ENCODE assay signal across 8 cellular contexts in the genomic region with DNA sequence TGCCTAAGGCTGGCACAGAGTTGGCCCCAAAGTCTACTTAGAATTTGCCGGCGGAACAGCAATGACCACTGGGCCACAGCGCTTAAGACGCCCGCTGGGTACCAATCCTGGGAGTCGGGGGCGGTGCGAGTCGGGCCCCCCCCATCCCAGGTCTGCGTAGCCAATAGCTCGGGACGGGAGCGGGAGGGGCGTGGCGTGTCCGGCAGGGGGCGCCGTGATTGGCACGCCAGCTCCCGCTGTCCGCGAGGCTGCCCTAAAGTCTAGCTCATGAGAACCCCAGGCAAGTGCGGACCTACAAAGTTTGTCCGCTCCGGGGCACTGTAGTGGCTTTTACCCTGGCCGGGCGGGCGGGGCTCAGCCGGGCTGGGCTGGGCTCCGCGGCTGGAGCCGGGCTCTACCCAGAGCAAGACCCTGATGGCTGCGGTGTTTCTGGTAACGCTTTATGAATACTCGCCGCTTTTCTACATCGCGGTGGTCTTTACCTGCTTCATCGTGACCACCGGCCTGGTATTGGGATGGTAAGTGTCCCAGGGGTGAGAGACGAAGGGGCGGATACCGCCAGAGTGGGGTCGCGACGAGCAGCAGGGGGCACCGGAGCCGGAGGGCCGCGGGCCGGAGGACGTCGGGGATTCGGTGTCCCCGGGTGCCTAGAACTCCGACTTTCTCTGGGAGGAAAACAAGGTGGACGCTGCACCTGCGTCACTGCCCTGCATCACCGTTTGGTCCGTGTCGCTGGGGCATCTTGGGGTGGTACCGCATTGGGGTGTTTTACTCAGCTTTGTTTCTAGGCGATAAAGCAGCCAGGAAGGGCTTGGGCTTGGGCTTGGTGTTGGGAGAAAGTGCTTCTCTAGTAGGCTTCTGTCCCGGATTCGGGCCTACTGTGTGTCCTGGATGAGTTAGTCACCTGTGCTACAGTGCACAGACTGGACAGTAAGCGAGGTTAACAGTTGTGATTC. TPM values are rescaled to one million over a fixed set of nuclear protein-coding genes. Genes with fewer than 3 reads are reported as not detected.
DNase-seq lines count a peak whose midpoint lies in the region; ATAC-seq and TF ChIP-seq lines count a peak whose summit lies in the region.

A gene with protein sequence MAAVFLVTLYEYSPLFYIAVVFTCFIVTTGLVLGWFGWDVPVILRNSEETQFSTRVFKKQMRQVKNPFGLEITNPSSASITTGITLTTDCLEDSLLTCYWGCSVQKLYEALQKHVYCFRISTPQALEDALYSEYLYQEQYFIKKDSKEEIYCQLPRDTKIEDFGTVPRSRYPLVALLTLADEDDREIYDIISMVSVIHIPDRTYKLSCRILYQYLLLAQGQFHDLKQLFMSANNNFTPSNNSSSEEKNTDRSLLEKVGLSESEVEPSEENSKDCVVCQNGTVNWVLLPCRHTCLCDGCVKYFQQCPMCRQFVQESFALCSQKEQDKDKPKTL (plus strand): TSS at position 361 of the 956 bp plus-strand sequence. CDS start 54 bp downstream, at position 415.

- H3K4me1 Mint-ChIP-seq in naive B cell: peaks cover 30 to 53% (median 53%) of the 10 kb centered on the region in 3 donors
- peaks cover 45% of the 10 kb centered on the region for H3K4me1 Mint-ChIP-seq in stimulated activated memory B cell treated with anti-CD40 and anti-IgM and Interleukin-4, amounts not matched to agents 10 μg/mL and 1 μg/mL and 100 μg/mL, for 72 hours

- H3K9me3 Mint-ChIP-seq in naive B cell: peaks cover 0 to 5% (median 0%) of the 10 kb centered on the region in 7 donors
- H3K9me3 Mint-ChIP-seq in stimulated activated memory B cell treated with anti-CD40 and anti-IgM and Interleukin-4, amounts not matched to agents 10 μg/mL and 1 μg/mL and 100 μg/mL, for 72 hours: no peaks in the 10 kb centered on the region

- no peaks in the 10 kb centered on the region for H3K9me3 ChIP-seq in GM23248 (ENCODE audit: low read depth)
- no peaks in the 10 kb centered on the region for H3K9me3 ChIP-seq in esophagus squamous epithelium

- H3K9me2 ChIP-seq in GM23248 (ENCODE audit: insufficient read depth): no peaks in the 10 kb centered on the region

- ATAC-seq in naive B cell (ENCODE audit: low read depth in 2 of 2): peak; percentile 94 to 97
- peak; percentile 100 for ATAC-seq in stimulated activated memory B cell treated with anti-CD40 and anti-IgM and Interleukin-4, amounts not matched to agents 10 μg/mL and 1 μg/mL and 100 μg/mL, for 72 hours

- H3K36me3 ChIP-seq in GM23248 (ENCODE audit: low read depth) (no peaks in the 10 kb centered on the region), esophagus squamous epithelium (no peaks in the 10 kb centered on the region)

- in situ Hi-C loops in GM23248 (cut with MboI): no loop called here

- intact Hi-C loops in esophagus squamous epithelium (cut with DNase I): no loop called here

- H3K36me3 Mint-ChIP-seq in naive B cell: peaks cover 0 to 12% of the 10 kb centered on the region in 2 donors
- H3K36me3 Mint-ChIP-seq in stimulated activated memory B cell treated with anti-CD40 and anti-IgM and Interleukin-4, amounts not matched to agents 10 μg/mL and 1 μg/mL and 100 μg/mL, for 72 hours: peaks cover 14% of the 10 kb centered on the region

- H3K27me3 Mint-ChIP-seq in naive B cell: no peaks in the 10 kb centered on the region
- H3K27me3 Mint-ChIP-seq in stimulated activated memory B cell treated with anti-CD40 and anti-IgM and Interleukin-4, amounts not matched to agents 10 μg/mL and 1 μg/mL and 100 μg/mL, for 72 hours: no peaks in the 10 kb centered on the region

- peak within 1 kb of the TSS; percentile 92 for H3K9ac ChIP-seq in GM23248

- no peaks in the 10 kb centered on the region for H3K27me3 ChIP-seq in GM23248 (replicated peaks; ENCODE audit: insufficient read depth)
- H3K27me3 ChIP-seq in esophagus squamous epithelium: no peaks in the 10 kb centered on the region

- peaks cover 51% of the 10 kb centered on the region for H3K79me2 ChIP-seq in GM23248 (ENCODE audit: insufficient read depth)

- peak within 1 kb of the TSS; percentile 86 to 98 (median 96) for H3K27ac Mint-ChIP-seq in naive B cell
- H3K27ac Mint-ChIP-seq in stimulated activated memory B cell treated with anti-CD40 and anti-IgM and Interleukin-4, amounts not matched to agents 10 μg/mL and 1 μg/mL and 100 μg/mL, for 72 hours: peak within 1 kb of the TSS; percentile 95

- peak within 1 kb of the TSS; percentile 99 for H3K4me3 ChIP-seq in GM23248
- peak within 1 kb of the TSS; percentile 77 to 97 (median 94) for H3K4me3 ChIP-seq in esophagus squamous epithelium

- peak within 1 kb of the TSS; percentile 94 to 99 (median 98) for H3K4me3 Mint-ChIP-seq in naive B cell
- H3K4me3 Mint-ChIP-seq in stimulated activated memory B cell treated with anti-CD40 and anti-IgM and Interleukin-4, amounts not matched to agents 10 μg/mL and 1 μg/mL and 100 μg/mL, for 72 hours: peak within 1 kb of the TSS; percentile 100

- H3K4me2 ChIP-seq in GM23248 (ENCODE audit: unreplicated experiment): peak within 1 kb of the TSS; percentile 96

- H3F3A ChIP-seq in GM23248 (ENCODE audit: insufficient read depth): no peaks in the 10 kb centered on the region

- peak; percentile 51 to 96 (median 70) for TF ChIP-seq CTCF in esophagus squamous epithelium (IDR thresholded peaks at IDR 0.05)

- H4K20me1 ChIP-seq in GM23248 (ENCODE audit: insufficient read depth): no peaks in the 10 kb centered on the region

- peak; percentile 98 for DNase-seq in EH (ENCODE audit: low read depth)
- peak; percentile 99 for DNase-seq in GM23248
- DNase-seq in Kasumi-1 (lab: John Stamatoyannopoulos, UW): peak; percentile 95 to 96
- peak; percentile 98 for DNase-seq in RKO (ENCODE audit: low spot score)
- DNase-seq in activated T-helper 1 cell treated with Interleukin-2 at 50 U/mL for 16 hours (ENCODE audit: low read depth): peak; percentile 94
- DNase-seq in esophagus squamous epithelium (lab: John Stamatoyannopoulos, UW): peak; percentile 87
- DNase-seq in naive B cell: peak; percentile 98

- peak within 1 kb of the TSS; percentile 99 for H2AFZ ChIP-seq in GM23248

- TF ChIP-seq POLR2A in esophagus squamous epithelium (IDR thresholded peaks at IDR 0.05): peak in 3 of 4 donors; percentile 48 to 69 (median 54)

- 2 to 3% methylated on average over 60 to 66 of the region's 66 CpGs for WGBS in GM23248 (ENCODE audit: low coverage in 1 of 2, low lambda C conversion rate in 2 of 2, missing lambda C conversion rate in 2 of 2), 2 experiments
- WGBS in esophagus squamous epithelium, 2 donors: 0% methylated on average over 3 to 23 of the region's 66 CpGs

- H3K4me1 ChIP-seq in GM23248 (ENCODE audit: insufficient read depth) (peaks cover 11% of the 10 kb centered on the region), esophagus squamous epithelium (peaks cover 0 to 36% (median 20%) of the 10 kb centered on the region in 3 donors)

- peak within 1 kb of the TSS; percentile 62 for H3K27ac ChIP-seq in GM23248
- peak within 1 kb of the TSS; percentile 80 to 90 (median 88) for H3K27ac ChIP-seq in esophagus squamous epithelium

RNA-seq across cellular contexts. Expression of the gene that starts here (rescaled TPM):
- 15.0 and 15.4 TPM in 2 replicates for total RNA-seq in GM23248 (2014; rRNA removed; shearing (Covaris generic))
- polyA plus RNA-seq in GM23248 (2016; fragmentation: Nextera tagmentation; extraction: Ambion mirVana): 26.6 and 27.1 TPM in 2 replicates
- total RNA-seq in esophagus squamous epithelium: 10 to 100 TPM in 2 of 4 donors, 1 to 10 TPM in 2; 2.5 to 13.9 (median 10.3) TPM
- 10 to 100 TPM; 27.4 to 41.3 (median 35.3) TPM for polyA plus RNA-seq in naive B cell (ENCODE audit: low read depth in 6 of 6)

Comparison
In these comparisons a context has a peak if more than half of its experiments do, and no peak if none do; other contexts are left out.
1. Peak in every context shown above with its lines: DNase-seq, ATAC-seq, H3K4me3 ChIP-seq and H3K27ac ChIP-seq.